ENCODE assay signal across 10 cellular contexts in the genomic region with DNA sequence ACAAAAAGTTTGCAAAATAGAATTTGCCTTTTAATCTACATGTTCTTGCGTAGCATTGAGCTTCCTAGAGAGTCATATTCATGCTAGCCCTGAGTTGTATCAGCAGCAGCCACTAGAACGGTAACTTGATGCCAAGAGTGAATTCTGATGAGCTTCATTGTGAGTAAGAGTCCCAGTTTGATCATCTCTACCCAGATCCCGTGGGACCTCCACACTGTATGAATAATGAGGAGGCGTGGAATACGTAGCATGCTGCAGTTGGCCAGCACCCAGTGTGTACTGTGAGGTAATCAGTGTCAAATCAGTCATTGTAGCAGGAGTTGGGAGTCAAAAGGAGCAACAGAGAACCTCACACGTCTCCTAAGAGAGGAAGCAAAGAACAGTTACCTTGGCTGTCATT.
DNase-seq lines count a peak whose midpoint lies in the region; ATAC-seq and TF ChIP-seq lines count a peak whose summit lies in the region.
"Had no signal": no experiment of that assay in that cellular context is flagged by ENCODE, and none has a peak within 500 bp of the region (broad histone marks: within the 10 kb centered on the region; RNA-seq: fewer than 3 reads in every experiment).

No MANE protein-coding gene starts in this region.

- H3K27ac Mint-ChIP-seq in WTC11: 0 out of 2 replicates have a peak overlapping the region, but pooled peaks have one; percentile 54
- H3K27ac Mint-ChIP-seq in activated CD8-positive, alpha-beta memory T cell treated with anti-CD3 and anti-CD28 coated beads, Interleukin-2, amount 10 ng/mL, durations not matched to agents 7 days and 5 days: no peak overlapping the region
- H3K27ac Mint-ChIP-seq: CD8-positive, alpha-beta T cell had no signal

- peak; percentile 28 for ATAC-seq in WTC11
- no peak for ATAC-seq in activated CD8-positive, alpha-beta memory T cell treated with anti-CD3 and anti-CD28 coated beads, Interleukin-2, amount 10 ng/mL, durations not matched to agents 7 days and 5 days
- ATAC-seq: CD8-positive, alpha-beta T cell had no signal

- no peaks in the 10 kb centered on the region for H3K27me3 ChIP-seq in MG63

- POLR2A ChIA-PET in WTC11 (lab: Charles Lee): no interaction called here

- peak; percentile 86 for DNase-seq in AG10803 (ENCODE audit: low read depth)
- DNase-seq in MG63: peak; percentile 77
- no peak for DNase-seq in WTC11 (ENCODE audit: low spot score)
- DNase-seq in iris pigment epithelial cell (ENCODE audit: low read depth): peak; percentile 89
- no peak for DNase-seq in activated gamma-delta T cell treated with Interleukin-2 at 50 U/mL for 16 hours
- DNase-seq in activated CD8-positive, alpha-beta memory T cell treated with anti-CD3 and anti-CD28 coated beads, Interleukin-2, amount 10 ng/mL, durations not matched to agents 7 days and 5 days: no peak
- DNase-seq in GM19238 (ENCODE audit: insufficient read length, low spot score): no peak
- DNase-seq in T-helper 1 cell: no peak
- DNase-seq: CD8-positive, alpha-beta T cell; small intestine had no signal

- no peaks in the 10 kb centered on the region for H3K27me3 Mint-ChIP-seq in WTC11 (ENCODE audit: low read depth)
- no peaks in the 10 kb centered on the region for H3K27me3 Mint-ChIP-seq in activated CD8-positive, alpha-beta memory T cell treated with anti-CD3 and anti-CD28 coated beads, Interleukin-2, amount 10 ng/mL, durations not matched to agents 7 days and 5 days

- no peak for TF ChIP-seq CTCF in AG10803 (conservative IDR thresholded peaks at IDR 0.05; ENCODE audit: low read length)
- no peak for TF ChIP-seq CTCF in WTC11 (IDR thresholded peaks at IDR 0.05)

- H3K36me3 ChIP-seq in MG63: no peaks in the 10 kb centered on the region

- no peaks in the 10 kb centered on the region for H3K9me3 Mint-ChIP-seq in WTC11
- H3K9me3 Mint-ChIP-seq in activated CD8-positive, alpha-beta memory T cell treated with anti-CD3 and anti-CD28 coated beads, Interleukin-2, amount 10 ng/mL, durations not matched to agents 7 days and 5 days (ENCODE audit: low read depth): no peaks in the 10 kb centered on the region
- H3K9me3 Mint-ChIP-seq: CD8-positive, alpha-beta T cell had no signal

- no peaks in the 10 kb centered on the region for H3K36me3 Mint-ChIP-seq in WTC11
- H3K36me3 Mint-ChIP-seq in activated CD8-positive, alpha-beta memory T cell treated with anti-CD3 and anti-CD28 coated beads, Interleukin-2, amount 10 ng/mL, durations not matched to agents 7 days and 5 days: no peaks in the 10 kb centered on the region
- H3K36me3 Mint-ChIP-seq: CD8-positive, alpha-beta T cell had no signal

- CTCF ChIA-PET in WTC11 (lab: Charles Lee): no interaction called here
- CTCF ChIA-PET in activated CD8-positive, alpha-beta memory T cell treated with anti-CD3 and anti-CD28 coated beads, Interleukin-2, amount 10 ng/mL, durations not matched to agents 7 days and 5 days (lab: Charles Lee): no interaction called here

- H3K4me3 ChIP-seq in AG10803 (ENCODE audit: low read length) (no peak overlapping the region), MG63 (no peak overlapping the region)

- H3K4me3 Mint-ChIP-seq in WTC11: no peak overlapping the region
- no peak overlapping the region for H3K4me3 Mint-ChIP-seq in activated CD8-positive, alpha-beta memory T cell treated with anti-CD3 and anti-CD28 coated beads, Interleukin-2, amount 10 ng/mL, durations not matched to agents 7 days and 5 days
- H3K4me3 Mint-ChIP-seq: CD8-positive, alpha-beta T cell had no signal

- no peaks in the 10 kb centered on the region for H3K9me3 ChIP-seq in MG63

- peaks cover 31% of the 10 kb centered on the region for H3K4me1 Mint-ChIP-seq in WTC11
- H3K4me1 Mint-ChIP-seq in activated CD8-positive, alpha-beta memory T cell treated with anti-CD3 and anti-CD28 coated beads, Interleukin-2, amount 10 ng/mL, durations not matched to agents 7 days and 5 days: no peaks in the 10 kb centered on the region

TF ChIP-seq in WTC11, 78 proteins besides CTCF, POLR2A, EP300 and RAD21:
- TF ChIP-seq ZNF138 (CRISPR knock-in tag; conservative IDR thresholded peaks at IDR 0.05) (no peak), TEAD4 (CRISPR knock-in tag; IDR thresholded peaks at IDR 0.05) (no peak), NR3C1 (CRISPR knock-in tag; conservative IDR thresholded peaks at IDR 0.05; ENCODE audit: low read depth) (no peak)

Comparison
In these comparisons a context has a peak if more than half of its experiments do, and no peak if none do; other contexts are left out.
1. DNase-seq: peak in AG10803 (single experiment), MG63 (single experiment) and iris pigment epithelial cell (single experiment); none in WTC11 (single experiment), activated gamma-delta T cell treated with Interleukin-2 at 50 U/mL for 16 hours (single experiment), activated CD8-positive, alpha-beta memory T cell treated with anti-CD3 and anti-CD28 coated beads, Interleukin-2, amount 10 ng/mL, durations not matched to agents 7 days and 5 days (single experiment), GM19238 (single experiment) and T-helper 1 cell (0 of 5).